ENCODE assay signal across 8 cellular contexts in the genomic region with DNA sequence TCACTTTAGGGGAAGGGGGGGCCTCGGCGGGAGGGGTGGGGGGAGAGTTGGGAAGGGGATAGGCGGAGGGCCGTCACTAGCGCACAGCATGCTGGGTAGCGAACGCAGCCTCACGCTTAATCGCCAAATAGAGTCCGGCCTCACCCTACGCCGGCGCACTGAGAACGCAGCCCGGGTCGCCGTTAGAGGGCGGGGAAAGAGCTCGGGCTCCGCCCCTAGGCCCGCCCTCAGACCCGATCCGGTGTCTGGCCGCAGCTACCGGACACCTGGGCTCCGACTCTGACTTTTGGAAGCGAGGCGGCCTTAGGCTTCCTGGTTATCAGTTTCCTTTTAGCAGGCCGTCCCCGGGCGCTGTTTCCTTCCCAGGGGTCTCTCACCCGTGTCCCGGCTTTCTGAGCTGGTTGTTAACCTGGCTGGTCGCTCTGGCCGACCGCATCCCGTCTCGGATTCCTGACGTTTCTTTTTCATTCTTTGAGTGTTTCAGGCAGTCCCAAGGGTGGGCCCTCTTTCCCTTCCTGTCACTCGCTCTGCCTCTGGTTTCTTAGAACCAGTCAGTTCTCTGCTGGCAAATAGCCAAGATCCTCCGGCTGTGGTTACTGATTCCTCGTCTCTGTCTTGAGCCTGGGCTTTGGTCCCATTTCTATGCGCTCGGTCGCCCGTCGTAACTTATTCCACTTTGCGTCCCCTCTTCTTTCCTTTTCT. TPM values are rescaled to one million over a fixed set of nuclear protein-coding genes. Genes with fewer than 3 reads are reported as not detected.
A peak's percentile ranks its signal among the peaks of the same experiment; 100 is the strongest.
DNase-seq lines count a peak whose midpoint lies in the region; ATAC-seq and TF ChIP-seq lines count a peak whose summit lies in the region.

No MANE protein-coding gene starts in this region.

- POLR2A ChIA-PET in BJ (lab: Charles Lee) = interaction anchor here (0.6 kb wide), 1 partner anchor 31 kb away, joined by 3 read pairs; no protein-coding TSS in a partner anchor

- H3K36me3 ChIP-seq in BJ (ENCODE audit: control insufficient read depth, insufficient read depth, low read length) (no peaks in the 10 kb centered on the region), colonic mucosa (no peaks in the 10 kb centered on the region)

- peak overlapping the region; percentile 95 for H3K27ac ChIP-seq in colonic mucosa

- peak overlapping the region; percentile 86 to 95 for H3K9ac ChIP-seq in colonic mucosa (ENCODE audit: low read depth in 2 of 2, low read length in 2 of 2)

- DNase-seq in BJ (ENCODE audit: low read depth) (peak; percentile 82), GM19240 (ENCODE audit: insufficient read length, low spot score) (peak; percentile 65), NCI-H524 (lab: John Stamatoyannopoulos, UW) (peak; percentile 98 to 99), colonic mucosa (peak; percentile 97), left colon (peak; percentile 96 to 98)
- peak; percentile 93 for DNase-seq in activated CD4-positive, alpha-beta T cell treated with anti-CD3 and anti-CD28 coated beads for 48 hours
- peak; percentile 83 to 87 for DNase-seq in stimulated activated CD4-positive, alpha-beta T cell treated with anti-CD3 and anti-CD28 coated beads, Interleukin-1b, Interleukin-23, amount 100 ng/mL, for 4 hours (ENCODE audit: low read depth in 2 of 2)

- H3K4me3 ChIP-seq in BJ (ENCODE audit: low read depth, low read length) (peak overlapping the region; percentile 98), colonic mucosa (peak overlapping the region; percentile 96)

- H3K4me1 ChIP-seq in colonic mucosa = peaks cover 11% of the 10 kb centered on the region

- H3K9me3 ChIP-seq in colonic mucosa = no peaks in the 10 kb centered on the region

- TF ChIP-seq CTCF in BJ (IDR thresholded peaks at IDR 0.05; ENCODE audit: insufficient read depth, low read depth, low read length) (no peak), colonic mucosa (IDR thresholded peaks at IDR 0.05) (no peak)

- ATAC-seq in HG03457 (IDR thresholded peaks at IDR 0.05; ENCODE audit: unreplicated experiment) = peak; percentile 85
- peak; percentile 90 for ATAC-seq in left colon

- no peaks in the 10 kb centered on the region for H3K27me3 ChIP-seq in BJ (ENCODE audit: control insufficient read depth, insufficient read depth, low read length)
- no peaks in the 10 kb centered on the region for H3K27me3 ChIP-seq in colonic mucosa

- intact Hi-C loops in colonic mucosa (cut with DNase I) = no loop called here
- intact Hi-C loops in left colon (cut with DNase I, micrococcal nuclease) = no loop called here

- CTCF ChIA-PET in BJ (lab: Yijun Ruan, JAX) = interaction anchor here (0.8 to 1.3 kb wide), 4 partner anchors 42 to 95 kb away, joined by 3 read pairs; no protein-coding TSS in a partner anchor

RNA-seq across cellular contexts. Expression of gene STRN3, which starts 0.4 kb away (rescaled TPM):
- polyA plus RNA-seq in BJ (2011; rRNA removed) = 14.8 and 26.2 TPM in 2 replicates
- polyA minus RNA-seq in BJ (2011; rRNA and poly(A)+ RNA removed) = 23.5 and 25.6 TPM in 2 replicates
- total RNA-seq in colonic mucosa (10 to 100 TPM; 23.6 to 41.1 TPM), left colon (10 to 100 TPM; 43.3 to 48.0 TPM)

RNA-seq across cellular contexts. Expression of gene AP4S1, which starts 1.1 kb away (rescaled TPM):
- 2.5 and 3.5 TPM in 2 replicates for polyA plus RNA-seq in BJ (2011; rRNA removed)
- 1.7 and 2.1 TPM in 2 replicates for polyA minus RNA-seq in BJ (2011; rRNA and poly(A)+ RNA removed)
- total RNA-seq in colonic mucosa (1 to 10 TPM; 3.3 to 4.9 TPM), left colon (1 to 10 TPM; 4.9 to 5.0 TPM)

Comparison
In these comparisons a context has a peak if more than half of its experiments do, and no peak if none do; other contexts are left out.
1. Peak in every context shown above with its lines: DNase-seq, ATAC-seq, H3K4me3 ChIP-seq and H3K27ac ChIP-seq.